9 cellular contexts compared by ENCODE assay signal in the genomic region with DNA sequence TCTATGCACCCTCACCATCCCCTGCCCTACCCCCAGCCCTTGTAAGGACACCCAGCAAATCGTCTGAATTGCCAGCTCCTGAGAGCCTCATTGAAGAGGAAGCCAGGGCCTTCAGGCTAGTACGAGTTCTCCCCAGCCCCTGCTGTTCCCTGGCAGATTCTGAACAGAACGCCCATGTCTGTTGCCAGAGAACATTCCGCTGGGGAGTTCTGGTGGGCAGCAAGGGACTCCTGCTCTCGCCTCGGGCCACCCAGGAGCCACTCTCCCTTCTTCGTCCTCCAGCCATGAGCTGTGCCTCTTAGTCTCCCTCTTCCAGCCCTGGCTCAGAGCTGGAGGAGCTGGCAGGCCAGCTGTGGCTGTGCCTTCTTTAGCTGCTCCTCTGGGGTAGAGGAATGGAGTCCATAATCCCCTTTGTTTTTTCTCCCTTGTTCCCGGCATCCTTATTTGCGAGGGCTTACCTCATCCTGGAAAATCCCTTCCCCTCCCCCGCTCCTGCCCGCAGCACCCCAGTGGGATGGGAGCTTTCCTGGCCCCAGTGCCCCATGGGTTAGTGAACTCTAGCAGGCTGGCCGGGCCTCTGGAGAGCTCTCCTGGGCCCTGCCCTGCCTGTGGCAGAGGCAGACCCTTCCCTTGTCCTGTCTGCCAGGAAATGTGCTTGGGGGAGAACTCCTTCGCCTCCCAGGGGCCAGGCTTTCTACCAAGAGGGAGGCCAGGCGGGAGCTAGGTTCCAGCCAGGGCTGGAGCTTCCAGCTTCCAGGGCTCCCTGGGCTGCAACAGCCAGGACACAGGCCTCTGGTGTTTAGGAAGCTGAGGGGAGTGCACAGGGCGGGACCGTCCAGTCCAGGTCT. TPM values are rescaled to one million over a fixed set of nuclear protein-coding genes. Genes with fewer than 3 reads are reported as not detected.
DNase-seq lines count a peak whose midpoint lies in the region; ATAC-seq and TF ChIP-seq lines count a peak whose summit lies in the region.
"Had no signal": no experiment of that assay in that cellular context is flagged by ENCODE, and none has a peak within 500 bp of the region (broad histone marks: within the 10 kb centered on the region; RNA-seq: fewer than 3 reads in every experiment).

No MANE protein-coding gene starts in this region.

- peak overlapping the region; percentile 88 for H3K18ac ChIP-seq in mesendoderm (ENCODE audit: low read length)

- H2AK5ac ChIP-seq in mesendoderm (ENCODE audit: low read length) = peak overlapping the region; percentile 74

- no peaks in the 10 kb centered on the region for H3K79me1 ChIP-seq in mesendoderm (ENCODE audit: low read length)

- no peak for ATAC-seq in activated CD4-positive, alpha-beta T cell treated with anti-CD3 and anti-CD28 coated beads for 36 hours
- no peak for ATAC-seq in GM18873 (IDR thresholded peaks at IDR 0.05; ENCODE audit: low FRiP score, unreplicated experiment)
- ATAC-seq in GM18909 (IDR thresholded peaks at IDR 0.05; ENCODE audit: poor library complexity, unreplicated experiment) = no peak

- H3K4ac ChIP-seq in mesendoderm (ENCODE audit: low read depth, low read length) = peak overlapping the region; percentile 39

- peak overlapping the region; percentile 30 for H4K8ac ChIP-seq in mesendoderm (ENCODE audit: low read depth, low read length)

- CTCF ChIA-PET in activated CD4-positive, alpha-beta T cell treated with anti-CD3 and anti-CD28 coated beads for 36 hours (lab: Charles Lee) = interaction anchor here (0.6 to 0.7 kb wide), 2 partner anchors 8 to 113 kb away, joined by 3 read pairs; no protein-coding TSS in a partner anchor

- H3K4me1 Mint-ChIP-seq in activated CD4-positive, alpha-beta T cell treated with anti-CD3 and anti-CD28 coated beads for 36 hours = peaks cover 14% of the 10 kb centered on the region

- no peak overlapping the region for H3K4me3 ChIP-seq in ectodermal cell (ENCODE audit: insufficient read depth, low read depth, low read length)
- H3K4me3 ChIP-seq in mesendoderm (ENCODE audit: low read length) = no peak overlapping the region
- no peak overlapping the region for H3K4me3 ChIP-seq in uterus

- TF ChIP-seq POLR2A in uterus (IDR thresholded peaks at IDR 0.05) = no peak

- H3K4me2 ChIP-seq in mesendoderm (ENCODE audit: low read length) = no peak overlapping the region
- H3K4me2 ChIP-seq: KMS-11 had no signal

- POLR2A ChIA-PET in activated CD4-positive, alpha-beta T cell treated with anti-CD3 and anti-CD28 coated beads for 36 hours (lab: Charles Lee) = no interaction called here

- peak overlapping the region; percentile 69 for H3K56ac ChIP-seq in mesendoderm (ENCODE audit: low read length)

- no peak overlapping the region for H3K23ac ChIP-seq in mesendoderm (ENCODE audit: low read length)

- 32 to 33% methylated on average over 16 of the region's 16 CpGs for WGBS in ectodermal cell, 2 experiments
- WGBS in mesendoderm (ENCODE audit: extremely low coverage, insufficient coverage, low lambda C conversion rate) = no CpG with 5 or more reads among the region's 16 CpGs

- no peak overlapping the region for H2BK15ac ChIP-seq in mesendoderm (replicated peaks; ENCODE audit: low read depth)

- H3K9me3 ChIP-seq in ectodermal cell (ENCODE audit: control insufficient read depth, low read length) (no peaks in the 10 kb centered on the region), uterus (no peaks in the 10 kb centered on the region)

- peak overlapping the region; percentile 53 for H3K9ac ChIP-seq in mesendoderm (ENCODE audit: low read length)
- H3K9ac ChIP-seq: KMS-11 had no signal

- H3K36me3 Mint-ChIP-seq in activated CD4-positive, alpha-beta T cell treated with anti-CD3 and anti-CD28 coated beads for 36 hours (ENCODE audit: low read depth) = no peaks in the 10 kb centered on the region

- no peak for TF ChIP-seq CTCF in uterus (IDR thresholded peaks at IDR 0.05)

- H3K79me2 ChIP-seq in mesendoderm (ENCODE audit: control insufficient read depth, insufficient read depth, low read length) = no peaks in the 10 kb centered on the region

- intact Hi-C loops in activated CD4-positive, alpha-beta T cell treated with anti-CD3 and anti-CD28 coated beads for 36 hours (cut with DNase I, micrococcal nuclease) = no loop called here
- intact Hi-C loops in uterus (cut with DNase I; ENCODE audit: low total_unique reads) = no loop called here

- H3K27ac ChIP-seq in ectodermal cell (ENCODE audit: insufficient read depth, low read depth, low read length, poor library complexity, severe bottlenecking) (peak overlapping the region; percentile 100), mesendoderm (ENCODE audit: low read depth, low read length) (peak overlapping the region; percentile 74), uterus (peak overlapping the region; percentile 91 to 93)
- H3K27ac ChIP-seq: KMS-11 had no signal

- H3K4me1 ChIP-seq in ectodermal cell (ENCODE audit: control insufficient read depth, insufficient read depth, low read length) (peaks cover 68% of the 10 kb centered on the region), mesendoderm (ENCODE audit: control insufficient read depth, low read depth, low read length) (peaks cover 30% of the 10 kb centered on the region), uterus (peaks cover 15 to 22% of the 10 kb centered on the region in 2 donors)

- no peaks in the 10 kb centered on the region for H3K9me3 Mint-ChIP-seq in activated CD4-positive, alpha-beta T cell treated with anti-CD3 and anti-CD28 coated beads for 36 hours (ENCODE audit: low read depth)

- no peaks in the 10 kb centered on the region for H3K27me3 Mint-ChIP-seq in activated CD4-positive, alpha-beta T cell treated with anti-CD3 and anti-CD28 coated beads for 36 hours

- H3K36me3 ChIP-seq in ectodermal cell (ENCODE audit: control insufficient read depth, insufficient read depth, low read length) = no peaks in the 10 kb centered on the region
- H3K36me3 ChIP-seq in mesendoderm (ENCODE audit: control insufficient read depth, insufficient read depth, low read length) = no peaks in the 10 kb centered on the region
- H3K36me3 ChIP-seq in uterus = no peaks in the 10 kb centered on the region

- peak overlapping the region; percentile 54 for H2BK5ac ChIP-seq in mesendoderm (ENCODE audit: low read length)

- DNase-seq in activated CD4-positive, alpha-beta T cell treated with anti-CD3 and anti-CD28 coated beads for 36 hours = no peak
- DNase-seq in activated CD4-positive, alpha-beta T cell treated with anti-CD3 and anti-CD28 coated beads, Interleukin-2, amount 50 U/mL, for 1 hour = no peak
- DNase-seq in mesendoderm (peak; percentile 90), uterus (peak; percentile 74 to 80), RKO (ENCODE audit: low spot score) (no peak)

- no peaks in the 10 kb centered on the region for H3K27me3 ChIP-seq in ectodermal cell (ENCODE audit: control insufficient read depth, insufficient read depth, low read length, poor library complexity, severe bottlenecking)
- H3K27me3 ChIP-seq in mesendoderm (ENCODE audit: insufficient read depth, low read length, poor library complexity) = no peaks in the 10 kb centered on the region
- H3K27me3 ChIP-seq in uterus = no peaks in the 10 kb centered on the region

- no peak overlapping the region for H3K4me3 Mint-ChIP-seq in activated CD4-positive, alpha-beta T cell treated with anti-CD3 and anti-CD28 coated beads for 36 hours

- peak overlapping the region; percentile 55 for H3K27ac Mint-ChIP-seq in activated CD4-positive, alpha-beta T cell treated with anti-CD3 and anti-CD28 coated beads for 36 hours

- H4K5ac ChIP-seq in mesendoderm (ENCODE audit: low read length) = no peak overlapping the region

- peak overlapping the region; percentile 1 for H2BK120ac ChIP-seq in mesendoderm (ENCODE audit: low read depth, low read length)

RNA-seq across cellular contexts. Expression of gene TRIM8, which starts 16.6 kb away (rescaled TPM):
- 10 to 100 TPM; 37.8 to 39.1 TPM for total RNA-seq in activated CD4-positive, alpha-beta T cell treated with anti-CD3 and anti-CD28 coated beads for 36 hours
- 61.1 TPM for polyA plus RNA-seq in ectodermal cell (2013, experiment 1 of 4)
- 59.1 TPM for polyA plus RNA-seq in ectodermal cell (2013, experiment 2 of 4)
- 48.5 TPM for polyA plus RNA-seq in ectodermal cell (2013, experiment 3 of 4)
- polyA plus RNA-seq in ectodermal cell (2013, experiment 4 of 4) = 46.9 TPM
- polyA plus RNA-seq in mesendoderm (2013, experiment 1 of 2) = 22.6 TPM
- 23.2 TPM for polyA plus RNA-seq in mesendoderm (2013, experiment 2 of 2)
- 100 to 1,000 TPM in 2 of 4 donors, 10 to 100 TPM in 2; 71.2 to 119 (median 102) TPM for total RNA-seq in uterus

Comparison
In these comparisons a context has a peak if more than half of its experiments do, and no peak if none do; other contexts are left out.
1. DNase-seq: peak in mesendoderm (single experiment) and uterus (2 of 2); none in activated CD4-positive, alpha-beta T cell treated with anti-CD3 and anti-CD28 coated beads for 36 hours (single experiment), activated CD4-positive, alpha-beta T cell treated with anti-CD3 and anti-CD28 coated beads, Interleukin-2, amount 50 U/mL, for 1 hour (single experiment) and RKO (single experiment).
2. Peak in every context shown above with its lines, with median percentiles within 50 percentile points of each other: H3K27ac ChIP-seq.